22 cellular contexts compared by ENCODE assay signal in the genomic region with DNA sequence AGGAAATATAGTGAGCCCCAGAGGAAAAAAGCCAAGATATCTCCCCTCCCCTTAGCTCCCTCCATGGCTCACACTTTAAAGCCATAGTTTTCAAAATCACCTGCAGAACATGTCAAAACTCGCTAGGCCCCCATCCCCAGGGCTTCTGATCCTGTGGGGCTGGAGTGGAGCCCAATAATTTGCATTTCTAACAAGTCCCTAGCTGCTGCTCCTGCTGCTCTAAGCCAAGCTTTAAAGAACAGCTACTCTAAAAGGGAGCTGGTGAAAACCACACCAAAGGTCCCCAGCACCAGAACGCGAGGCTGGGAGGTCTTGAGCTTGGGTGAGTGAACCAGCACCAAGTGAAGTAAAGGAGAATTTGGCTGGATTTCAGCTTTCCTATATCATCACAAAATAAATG.
A peak's percentile ranks its signal among the peaks of the same experiment; 100 is the strongest.
DNase-seq lines count a peak whose midpoint lies in the region; ATAC-seq lines count a peak whose summit lies in the region.
"Had no signal": no experiment of that assay in that cellular context is flagged by ENCODE, and none has a peak within 500 bp of the region (broad histone marks: within the 10 kb centered on the region; RNA-seq: fewer than 3 reads in every experiment).

No MANE protein-coding gene starts in this region.

- ATAC-seq in esophagus mucosa = peak; percentile 64
- ATAC-seq in GM21723 (IDR thresholded peaks at IDR 0.05; ENCODE audit: unreplicated experiment) = no peak
- no peak for ATAC-seq in GM18907 (IDR thresholded peaks at IDR 0.05; ENCODE audit: unreplicated experiment)
- ATAC-seq: HepG2, K562 had no signal

- DNase-seq in NCI-H345 (lab: John Stamatoyannopoulos, UW) (peak; percentile 12), NCI-H345 treated with DMSO at 0.1 percent for 48 hours (lab: John Stamatoyannopoulos, UW; ENCODE audit: unreplicated experiment) (no peak), NCI-H1048 (lab: John Stamatoyannopoulos, UW) (peak; percentile 0), OCI-M1 (lab: John Stamatoyannopoulos, UW) (no peak)
- DNase-seq: C1 segment of cervical spinal cord; CD4-positive, alpha-beta memory T cell; COR-L47; DMS79; GOT3; Kasumi-1; NCI-H1694 treated with DMSO at 0.1 percent for 48 hours; NCI-H2081; NCI-H510A; NK-92 treated with Interleukin-12 subunit alpha and Interleukin-12 subunit beta, amount 100 ng/mL, for 24 hours; PC-9; Right ventricle myocardium superior; T-helper 2 cell had no signal

Comparison
In these comparisons a context has a peak if more than half of its experiments do, and no peak if none do; other contexts are left out.
1. DNase-seq: peak in NCI-H345 (single experiment) and NCI-H1048 (single experiment); none in NCI-H345 treated with DMSO at 0.1 percent for 48 hours (single experiment) and OCI-M1 (single experiment).